1 cellular context compared by ENCODE assay signal in genomic region chr5:95709967-95710650, GRCh38.
TF ChIP-seq lines count a peak whose summit lies in the region.

No MANE protein-coding gene starts in this region.

TF ChIP-seq in HEK293, 187 proteins besides CTCF, POLR2A, EP300 and RAD21 (continued from another document and continues in another):
- TF ChIP-seq ZBTB11 (tag by site-specific recombination; conservative IDR thresholded peaks at IDR 0.05; ENCODE audit: low read depth) = no peak
- TF ChIP-seq ZNF555 (tag by site-specific recombination; conservative IDR thresholded peaks at IDR 0.05) = no peak
- no peak for TF ChIP-seq GLI2 (tag by site-specific recombination; IDR thresholded peaks at IDR 0.05; ENCODE audit: borderline replicate concordance, low read depth)
- TF ChIP-seq PBX3 (CRISPR knock-in tag; IDR thresholded peaks at IDR 0.05) = no peak
- peak; percentile 51 for TF ChIP-seq IKZF3 (tag by site-specific recombination; IDR thresholded peaks at IDR 0.05)
- no peak for TF ChIP-seq ZNF610 (tag by site-specific recombination; IDR thresholded peaks at IDR 0.05; ENCODE audit: borderline replicate concordance)
- TF ChIP-seq ZNF747 (tag by site-specific recombination; IDR thresholded peaks at IDR 0.05) = no peak
- TF ChIP-seq ZNF146 (tag by site-specific recombination; IDR thresholded peaks at IDR 0.05) = no peak
- TF ChIP-seq ZNF132 (tag by site-specific recombination; IDR thresholded peaks at IDR 0.05; ENCODE audit: borderline replicate concordance) = no peak
- TF ChIP-seq ZNF76 (tag by site-specific recombination; IDR thresholded peaks at IDR 0.05; ENCODE audit: borderline replicate concordance, low read depth) = no peak
- TF ChIP-seq ZNF138 (tag by site-specific recombination; IDR thresholded peaks at IDR 0.05; ENCODE audit: borderline replicate concordance) = no peak
- TF ChIP-seq SCRT1 (tag by site-specific recombination; IDR thresholded peaks at IDR 0.05; ENCODE audit: borderline replicate concordance) = no peak
- no peak for TF ChIP-seq ZNF704 (tag by site-specific recombination; IDR thresholded peaks at IDR 0.05)
- TF ChIP-seq ZNF19 (tag by site-specific recombination; IDR thresholded peaks at IDR 0.05; ENCODE audit: low read depth) = no peak
- TF ChIP-seq ZBTB49 (tag by site-specific recombination; IDR thresholded peaks at IDR 0.05; ENCODE audit: low read depth) = no peak
- TF ChIP-seq ZSCAN23 (tag by site-specific recombination; IDR thresholded peaks at IDR 0.05) = no peak
- TF ChIP-seq ZEB2 (tag by site-specific recombination; IDR thresholded peaks at IDR 0.05) = 0 out of 2 replicates have a peak, but pooled peaks have one; percentile 13
- peak; percentile 42; the same call in 1 of the 2 replicates for TF ChIP-seq ZNF561 (tag by site-specific recombination; IDR thresholded peaks at IDR 0.05; ENCODE audit: borderline replicate concordance)
- no peak for TF ChIP-seq ZFP3 (tag by site-specific recombination; IDR thresholded peaks at IDR 0.05; ENCODE audit: low read depth)
- no peak for TF ChIP-seq ZNF785 (tag by site-specific recombination; IDR thresholded peaks at IDR 0.05)
- no peak for TF ChIP-seq ZNF449 (tag by site-specific recombination; IDR thresholded peaks at IDR 0.05)
- TF ChIP-seq KLF9 (tag by site-specific recombination; IDR thresholded peaks at IDR 0.05; ENCODE audit: low read depth) = no peak
- TF ChIP-seq ZNF843 (tag by site-specific recombination; IDR thresholded peaks at IDR 0.05) = no peak
- no peak for TF ChIP-seq ZNF677 (tag by site-specific recombination; IDR thresholded peaks at IDR 0.05)
- TF ChIP-seq ZNF548 (tag by site-specific recombination; IDR thresholded peaks at IDR 0.05) = no peak
- no peak for TF ChIP-seq TCF7L2 (IDR thresholded peaks at IDR 0.05; ENCODE audit: borderline replicate concordance, low read depth, low read length)
- 0 out of 2 replicates have a peak, but pooled peaks have one; percentile 25 for TF ChIP-seq ZNF501 (tag by site-specific recombination; IDR thresholded peaks at IDR 0.05)
- TF ChIP-seq ZNF530 (tag by site-specific recombination; IDR thresholded peaks at IDR 0.05; ENCODE audit: low read depth) = no peak
- no peak for TF ChIP-seq ZNF280C (tag by site-specific recombination; IDR thresholded peaks at IDR 0.05)
- no peak for TF ChIP-seq HOXC10 (CRISPR knock-in tag; IDR thresholded peaks at IDR 0.05)
- no peak for TF ChIP-seq ZNF335 (tag by site-specific recombination; conservative IDR thresholded peaks at IDR 0.05)
- no peak for TF ChIP-seq ZNF624 (tag by site-specific recombination; IDR thresholded peaks at IDR 0.05)
- TF ChIP-seq ZNF140 (tag by site-specific recombination; IDR thresholded peaks at IDR 0.05) = no peak
- TF ChIP-seq ZFP37 (tag by site-specific recombination; IDR thresholded peaks at IDR 0.05) = no peak
- no peak for TF ChIP-seq ZNF776 (tag by site-specific recombination; IDR thresholded peaks at IDR 0.05; ENCODE audit: borderline replicate concordance)
- no peak for TF ChIP-seq OVOL3 (tag by site-specific recombination; IDR thresholded peaks at IDR 0.05)
- no peak for TF ChIP-seq ZNF311 (tag by site-specific recombination; IDR thresholded peaks at IDR 0.05; ENCODE audit: borderline replicate concordance)
- no peak for TF ChIP-seq ZNF510 (tag by site-specific recombination; IDR thresholded peaks at IDR 0.05; ENCODE audit: insufficient replicate concordance)
- 0 out of 2 replicates have a peak, but pooled peaks have one; percentile 3 for TF ChIP-seq ZBTB20 (tag by site-specific recombination; IDR thresholded peaks at IDR 0.05)
- no peak for TF ChIP-seq KLF10 (tag by site-specific recombination; IDR thresholded peaks at IDR 0.05)
- no peak for TF ChIP-seq PRDM1 (tag by site-specific recombination; IDR thresholded peaks at IDR 0.05)
- no peak for TF ChIP-seq ZNF23 (tag by site-specific recombination; IDR thresholded peaks at IDR 0.05; ENCODE audit: borderline replicate concordance)
- no peak for TF ChIP-seq ZFP41 (tag by site-specific recombination; IDR thresholded peaks at IDR 0.05; ENCODE audit: borderline replicate concordance)
- no peak for TF ChIP-seq FEZF1 (tag by site-specific recombination; IDR thresholded peaks at IDR 0.05)
- no peak for TF ChIP-seq ELK4 (IDR thresholded peaks at IDR 0.05; ENCODE audit: borderline replicate concordance, low read depth, low read length)
- no peak for TF ChIP-seq EGR2 (tag by site-specific recombination; IDR thresholded peaks at IDR 0.05; ENCODE audit: low read depth)
- TF ChIP-seq ZNF600 (tag by site-specific recombination; IDR thresholded peaks at IDR 0.05) = no peak
- TF ChIP-seq ZNF24 (tag by site-specific recombination; IDR thresholded peaks at IDR 0.05) = no peak
- TF ChIP-seq ZNF223 (tag by site-specific recombination; IDR thresholded peaks at IDR 0.05) = no peak
- no peak for TF ChIP-seq ZNF660 (tag by site-specific recombination; IDR thresholded peaks at IDR 0.05)
- TF ChIP-seq KLF7 (tag by site-specific recombination; IDR thresholded peaks at IDR 0.05; ENCODE audit: borderline replicate concordance) = no peak
- no peak for TF ChIP-seq ZSCAN4 (tag by site-specific recombination; IDR thresholded peaks at IDR 0.05)
